ENCODE assay signal across 11 cellular contexts in genomic region chr16:10312784-10313724, GRCh38.
A peak's percentile ranks its signal among the peaks of the same experiment; 100 is the strongest.
DNase-seq lines count a peak whose midpoint lies in the region; ATAC-seq and TF ChIP-seq lines count a peak whose summit lies in the region.
"Had no signal": no experiment of that assay in that cellular context is flagged by ENCODE, and none has a peak within 500 bp of the region (broad histone marks: within the 10 kb centered on the region; RNA-seq: fewer than 3 reads in every experiment).

No MANE protein-coding gene starts in this region.

- H3K27ac Mint-ChIP-seq in activated T-helper 17 cell treated with anti-CD3 and anti-CD28 coated beads, Interleukin-2, amount 50 U/mL, for 72 hours, result peak overlapping the region; percentile 11
- no peak overlapping the region for H3K27ac Mint-ChIP-seq in MCF 10A (ENCODE audit: low read depth, unreplicated experiment)
- H3K27ac Mint-ChIP-seq in H9, result no peak overlapping the region

- H3K4me1 Mint-ChIP-seq in activated T-helper 17 cell treated with anti-CD3 and anti-CD28 coated beads, Interleukin-2, amount 50 U/mL, for 72 hours, result peaks cover 9% of the 10 kb centered on the region
- H3K4me1 Mint-ChIP-seq in MCF 10A (ENCODE audit: insufficient read depth, unreplicated experiment) (peaks cover 13% of the 10 kb centered on the region), H9 (peaks cover 2 to 4% of the 10 kb centered on the region in 2 experiments; a peak in 2 of 4 replicates)

- H3K4me2 ChIP-seq in H9 (ENCODE audit: insufficient read depth, insufficient read length, low read length), result no peak overlapping the region

- CTCF ChIA-PET in GM10248 (lab: Yijun Ruan, JAX) (interaction anchor here (1.1 to 3.8 kb wide), 4 partner anchors 13 to 202 kb away, joined by 3 to 27 read pairs (median 10); no protein-coding TSS in a partner anchor), MCF 10A (lab: Yijun Ruan, JAX) (interaction anchor here (0.6 to 8.5 kb wide), 11 partner anchors 10 to 1152 kb away, joined by 3 to 200 read pairs (median 10); no protein-coding TSS in a partner anchor)

- H3K27me3 ChIP-seq in H9 (ENCODE audit: insufficient read depth, low read length) (no peaks in the 10 kb centered on the region), upper lobe of right lung (no peaks in the 10 kb centered on the region)
- H3K27me3 ChIP-seq: SJSA1 had no signal

- no peak overlapping the region for H4K8ac ChIP-seq in H9 (replicated peaks; ENCODE audit: insufficient read length, low read depth, low read length)

- no peak overlapping the region for H2BK15ac ChIP-seq in H9 (ENCODE audit: low read depth, low read length)

- H2BK120ac ChIP-seq in H9 (ENCODE audit: low read depth, low read length, poor library complexity, severe bottlenecking), result no peak overlapping the region

- no peaks in the 10 kb centered on the region for H3K4me1 ChIP-seq in H9 (ENCODE audit: insufficient read depth, low read length)
- no peaks in the 10 kb centered on the region for H3K4me1 ChIP-seq in upper lobe of right lung
- H3K4me1 ChIP-seq: SJSA1 had no signal

- no peak overlapping the region for H3K9ac ChIP-seq in H9 (ENCODE audit: extremely low read depth, insufficient read length, low read length)

- H3K56ac ChIP-seq in H9 (ENCODE audit: insufficient read length, low read depth, low read length), result no peak overlapping the region

- no peaks in the 10 kb centered on the region for H3K36me3 ChIP-seq in upper lobe of right lung
- H3K36me3 ChIP-seq: SJSA1 had no signal

- no TSS peak for BruUV-seq in MCF 10A (replicated peaks; lab: Mats Ljungman, UMichigan)

- H3K14ac ChIP-seq in H9 (ENCODE audit: insufficient read depth, low read length), result no peak overlapping the region

- no peaks in the 10 kb centered on the region for H3K9me3 Mint-ChIP-seq in activated T-helper 17 cell treated with anti-CD3 and anti-CD28 coated beads, Interleukin-2, amount 50 U/mL, for 72 hours
- H3K9me3 Mint-ChIP-seq in MCF 10A (ENCODE audit: unreplicated experiment), result no peaks in the 10 kb centered on the region
- no peaks in the 10 kb centered on the region for H3K9me3 Mint-ChIP-seq in H9

- H3K36me3 Mint-ChIP-seq in activated T-helper 17 cell treated with anti-CD3 and anti-CD28 coated beads, Interleukin-2, amount 50 U/mL, for 72 hours (ENCODE audit: low read depth), result no peaks in the 10 kb centered on the region
- H3K36me3 Mint-ChIP-seq in MCF 10A (ENCODE audit: insufficient read depth, unreplicated experiment) (peaks cover 5% of the 10 kb centered on the region), H9 (ENCODE audit: insufficient read depth in 1 of 3, low read depth in 3 of 3) (no peaks in the 10 kb centered on the region; a peak in 1 of 7 replicates)

- ATAC-seq in GM19463 (IDR thresholded peaks at IDR 0.05; ENCODE audit: unreplicated experiment) (peak; percentile 76), HG03064 (IDR thresholded peaks at IDR 0.05; ENCODE audit: low read depth, unreplicated experiment) (peak; percentile 78), upper lobe of right lung (no peak)
- ATAC-seq in activated T-helper 17 cell treated with anti-CD3 and anti-CD28 coated beads, Interleukin-2, amount 50 U/mL, for 72 hours (replicated peaks), result no peak

- POLR2A ChIA-PET in GM10248 (lab: Yijun Ruan, JAX), result interaction anchor here (0.6 to 0.7 kb wide), 3 partner anchors 52 to 431 kb away, joined by 3 to 5 read pairs (median 4); no protein-coding TSS in a partner anchor
- POLR2A ChIA-PET in MCF 10A (lab: Yijun Ruan, JAX), result interaction anchor here (0.6 kb wide), 1 partner anchor 141 kb away, joined by 3 read pairs; no protein-coding TSS in a partner anchor

- H2BK12ac ChIP-seq in H9 (ENCODE audit: insufficient read length, low read depth, low read length), result no peak overlapping the region

- no peak overlapping the region for H4K5ac ChIP-seq in H9 (ENCODE audit: insufficient read length, low read depth, low read length)

- no peak overlapping the region for H3K18ac ChIP-seq in H9 (ENCODE audit: insufficient read length, low read depth, low read length)

- H3K23me2 ChIP-seq in H9 (ENCODE audit: insufficient read length, low read depth, low read length, poor library complexity, severe bottlenecking), result no peaks in the 10 kb centered on the region

- no peaks in the 10 kb centered on the region for H3K79me2 ChIP-seq in H9 (ENCODE audit: insufficient read depth, low read length)

- WGBS in H9 (ENCODE audit: extremely low coverage, insufficient read length, low lambda C conversion rate), result no CpG with 5 or more reads among the region's 7 CpGs

- H4K91ac ChIP-seq in H9 (ENCODE audit: insufficient read length, low read depth, low read length), result no peak overlapping the region

- no peak for TF ChIP-seq CTCF in GM10248 (IDR thresholded peaks at IDR 0.05; ENCODE audit: control extremely low read depth, extremely low read depth, low read depth, missing control alignments)
- TF ChIP-seq CTCF in MCF 10A (IDR thresholded peaks at IDR 0.05; ENCODE audit: unreplicated experiment), result no peak
- TF ChIP-seq CTCF in H9 (conservative IDR thresholded peaks at IDR 0.05), result no peak
- TF ChIP-seq CTCF in upper lobe of right lung (IDR thresholded peaks at IDR 0.05), result no peak

- H3K9me3 ChIP-seq in H9 (ENCODE audit: control insufficient read depth, low read depth, low read length), result no peaks in the 10 kb centered on the region
- no peaks in the 10 kb centered on the region for H3K9me3 ChIP-seq in upper lobe of right lung
- H3K9me3 ChIP-seq: SJSA1 had no signal

- no peak overlapping the region for H2AFZ ChIP-seq in H9 (ENCODE audit: low read length)

- no peaks in the 10 kb centered on the region for H3K79me1 ChIP-seq in H9 (ENCODE audit: insufficient read depth, low read depth, low read length, poor library complexity, severe bottlenecking)

- no peak overlapping the region for H2BK20ac ChIP-seq in H9 (ENCODE audit: low read depth, low read length, poor library complexity, severe bottlenecking)

- no peak overlapping the region for H3K4me3 ChIP-seq in upper lobe of right lung
- H3K4me3 ChIP-seq: SJSA1 had no signal

- H3K23ac ChIP-seq in H9 (ENCODE audit: insufficient read length, low read depth, low read length), result no peak overlapping the region

- no peak overlapping the region for H2AK5ac ChIP-seq in H9 (ENCODE audit: insufficient read length, low read length)

- no peak overlapping the region for H2BK5ac ChIP-seq in H9 (ENCODE audit: insufficient read length, low read length)

- intact Hi-C loops in MCF 10A (cut with micrococcal nuclease) (loop anchor here (5.0 kb wide), 1 partner anchor 424 kb away; no protein-coding TSS in a partner anchor), upper lobe of right lung (cut with DNase I) (no loop called here)

- H3K27ac ChIP-seq in H9 (ENCODE audit: insufficient read length, low read depth, low read length) (no peak overlapping the region), upper lobe of right lung (no peak overlapping the region)
- H3K27ac ChIP-seq: SJSA1 had no signal

- peak; percentile 47 for DNase-seq in GM10248 (ENCODE audit: extremely low spot score)
- DNase-seq in MCF 10A (ENCODE audit: unreplicated experiment), result no peak
- DNase-seq in H9, result no peak
- DNase-seq in globus pallidus (ENCODE audit: low spot score), result no peak
- DNase-seq in upper lobe of right lung, result no peak
- DNase-seq: AML-193, NCI-H1048 had no signal

- H3T11ph ChIP-seq in H9 (ENCODE audit: low read length), result no peak overlapping the region

- no peak overlapping the region for H3K4ac ChIP-seq in H9 (ENCODE audit: low read depth, low read length)

- H3K27me3 Mint-ChIP-seq in activated T-helper 17 cell treated with anti-CD3 and anti-CD28 coated beads, Interleukin-2, amount 50 U/mL, for 72 hours, result no peaks in the 10 kb centered on the region
- H3K27me3 Mint-ChIP-seq in MCF 10A (ENCODE audit: insufficient read depth, unreplicated experiment), result no peaks in the 10 kb centered on the region
- no peaks in the 10 kb centered on the region for H3K27me3 Mint-ChIP-seq in H9 (ENCODE audit: low read depth)

- H4K20me1 ChIP-seq in H9 (ENCODE audit: control insufficient read depth, insufficient read depth, insufficient read length), result no peaks in the 10 kb centered on the region

- no peak overlapping the region for H3K4me3 Mint-ChIP-seq in activated T-helper 17 cell treated with anti-CD3 and anti-CD28 coated beads, Interleukin-2, amount 50 U/mL, for 72 hours
- no peak overlapping the region for H3K4me3 Mint-ChIP-seq in MCF 10A (ENCODE audit: unreplicated experiment)
- H3K4me3 Mint-ChIP-seq in H9, result no peak overlapping the region

Comparison
In these comparisons a context has a peak if more than half of its experiments do, and no peak if none do; other contexts are left out.
1. ATAC-seq: peak in GM19463 (single experiment) and HG03064 (single experiment); none in activated T-helper 17 cell treated with anti-CD3 and anti-CD28 coated beads, Interleukin-2, amount 50 U/mL, for 72 hours (single experiment) and upper lobe of right lung (single experiment).